ENCODE assay signal across 14 cellular contexts in the genomic region with DNA sequence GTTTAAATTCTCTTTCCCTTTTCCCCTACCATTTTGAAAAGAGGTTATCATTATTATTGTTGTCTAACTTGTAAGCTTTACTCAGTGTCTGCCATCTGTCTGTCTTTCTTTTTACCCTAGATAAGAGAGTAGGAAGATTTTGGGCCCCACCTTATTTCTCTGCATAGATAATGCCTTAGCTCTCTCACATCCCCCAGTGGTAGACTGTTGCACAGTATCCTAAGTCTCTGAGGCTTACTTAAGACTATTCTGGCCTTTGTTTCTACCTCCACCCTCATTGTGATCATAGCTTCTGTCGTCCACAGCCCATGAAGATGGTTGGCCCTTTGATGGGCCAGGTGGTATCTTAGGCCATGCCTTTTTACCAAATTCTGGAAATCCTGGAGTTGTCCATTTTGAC. TPM values are rescaled to one million over a fixed set of nuclear protein-coding genes. Genes with fewer than 3 reads are reported as not detected.
DNase-seq lines count a peak whose midpoint lies in the region; ATAC-seq and TF ChIP-seq lines count a peak whose summit lies in the region.
"Had no signal": no experiment of that assay in that cellular context is flagged by ENCODE, and none has a peak within 500 bp of the region (broad histone marks: within the 10 kb centered on the region; RNA-seq: fewer than 3 reads in every experiment).

No MANE protein-coding gene starts in this region.

- no peaks in the 10 kb centered on the region for H3K4me1 ChIP-seq in breast epithelium
- H3K4me1 ChIP-seq in endodermal cell (ENCODE audit: control insufficient read depth, insufficient read depth, low read length): peaks cover 3% of the 10 kb centered on the region
- no peaks in the 10 kb centered on the region for H3K4me1 ChIP-seq in CD4-positive, alpha-beta memory T cell (ENCODE audit: insufficient read depth, low read length)

- POLR2A ChIA-PET in MCF 10A (lab: Yijun Ruan, JAX): no interaction called here
- POLR2A ChIA-PET in CD4-positive, alpha-beta memory T cell (lab: Charles Lee; ENCODE audit: partially characterized antibody): no interaction called here
- POLR2A ChIA-PET in CD4-positive, alpha-beta T cell (lab: Charles Lee): no interaction called here

- CTCF ChIA-PET in MCF 10A (lab: Yijun Ruan, JAX): interaction anchor here (1.3 to 3.2 kb wide), 3 partner anchors 13 to 354 kb away, joined by 3 to 27 read pairs (median 4); partner anchors contain the start of gene OR51D1
- CTCF ChIA-PET in CD4-positive, alpha-beta memory T cell (lab: Charles Lee; ENCODE audit: partially characterized antibody): no interaction called here
- CTCF ChIA-PET in CD4-positive, alpha-beta T cell (lab: Charles Lee): no interaction called here

- peaks cover 7% of the 10 kb centered on the region for H3K9me3 Mint-ChIP-seq in MCF 10A (ENCODE audit: unreplicated experiment)
- H3K9me3 Mint-ChIP-seq in endodermal cell: no peaks in the 10 kb centered on the region
- H3K9me3 Mint-ChIP-seq in CD4-positive, alpha-beta memory T cell: no peaks in the 10 kb centered on the region
- no peaks in the 10 kb centered on the region for H3K9me3 Mint-ChIP-seq in CD4-positive, alpha-beta T cell

- H3K27ac ChIP-seq in breast epithelium: no peak overlapping the region
- no peak overlapping the region for H3K27ac ChIP-seq in endodermal cell (ENCODE audit: low read depth, low read length)
- no peak overlapping the region for H3K27ac ChIP-seq in CD4-positive, alpha-beta memory T cell (ENCODE audit: low read depth, low read length)
- no peak overlapping the region for H3K27ac ChIP-seq in CD4-positive, alpha-beta T cell (ENCODE audit: low read depth, low read length)

- H3K9me3 ChIP-seq in breast epithelium (no peaks in the 10 kb centered on the region), endodermal cell (ENCODE audit: control insufficient read depth, low read length) (no peaks in the 10 kb centered on the region)
- H3K9me3 ChIP-seq in CD4-positive, alpha-beta memory T cell (ENCODE audit: control insufficient read depth in 1 of 2, low read length in 2 of 2): no peaks in the 10 kb centered on the region
- H3K9me3 ChIP-seq in CD4-positive, alpha-beta T cell (ENCODE audit: control insufficient read depth, low read length): no peaks in the 10 kb centered on the region

- H3K27me3 Mint-ChIP-seq in MCF 10A (ENCODE audit: insufficient read depth, unreplicated experiment) (peaks cover 46% of the 10 kb centered on the region), endodermal cell (ENCODE audit: insufficient read depth) (no peaks in the 10 kb centered on the region)
- H3K27me3 Mint-ChIP-seq in CD4-positive, alpha-beta memory T cell: no peaks in the 10 kb centered on the region
- H3K27me3 Mint-ChIP-seq in CD4-positive, alpha-beta T cell: no peaks in the 10 kb centered on the region

- H3K4me3 ChIP-seq in breast epithelium (no peak overlapping the region), endodermal cell (ENCODE audit: low read length) (no peak overlapping the region)
- H3K4me3 ChIP-seq in CD4-positive, alpha-beta memory T cell (ENCODE audit: low read length in 2 of 2): no peak overlapping the region

- H3K27me3 ChIP-seq in breast epithelium: no peaks in the 10 kb centered on the region
- no peaks in the 10 kb centered on the region for H3K27me3 ChIP-seq in endodermal cell (ENCODE audit: control insufficient read depth, insufficient read depth, low read length, poor library complexity, severe bottlenecking)
- no peaks in the 10 kb centered on the region for H3K27me3 ChIP-seq in CD4-positive, alpha-beta memory T cell (ENCODE audit: insufficient read depth, low read length)
- no peaks in the 10 kb centered on the region for H3K27me3 ChIP-seq in CD4-positive, alpha-beta T cell (ENCODE audit: control insufficient read depth, insufficient read depth, low read length)

- H3K4me1 Mint-ChIP-seq in MCF 10A (ENCODE audit: insufficient read depth, unreplicated experiment) (no peaks in the 10 kb centered on the region), endodermal cell (no peaks in the 10 kb centered on the region)
- H3K4me1 Mint-ChIP-seq in CD4-positive, alpha-beta memory T cell: no peaks in the 10 kb centered on the region
- H3K4me1 Mint-ChIP-seq in CD4-positive, alpha-beta T cell (ENCODE audit: low read depth): no peaks in the 10 kb centered on the region

- H3K9ac ChIP-seq in endodermal cell (ENCODE audit: extremely low read depth, low read length, poor library complexity, severe bottlenecking): no peak overlapping the region

- intact Hi-C loops in MCF 10A (cut with micrococcal nuclease) (no loop called here), breast epithelium (cut with DNase I; ENCODE audit: low total_unique reads) (no loop called here)
- intact Hi-C loops in CD4-positive, alpha-beta memory T cell (cut with micrococcal nuclease): no loop called here
- intact Hi-C loops in CD4-positive, alpha-beta T cell (cut with DNase I, micrococcal nuclease): no loop called here

- BruUV-seq in MCF 10A (replicated peaks; lab: Mats Ljungman, UMichigan): no TSS peak

- no peak for TF ChIP-seq CTCF in MCF 10A (IDR thresholded peaks at IDR 0.05; ENCODE audit: unreplicated experiment)
- no peak for TF ChIP-seq CTCF in breast epithelium (IDR thresholded peaks at IDR 0.05)
- peak; percentile 61 for TF ChIP-seq CTCF in endodermal cell (conservative IDR thresholded peaks at IDR 0.05)
- TF ChIP-seq CTCF in CD4-positive, alpha-beta T cell (IDR thresholded peaks at IDR 0.05): no peak

- H3K4me3 Mint-ChIP-seq in MCF 10A (ENCODE audit: unreplicated experiment) (no peak overlapping the region), endodermal cell (no peak overlapping the region)
- no peak overlapping the region for H3K4me3 Mint-ChIP-seq in CD4-positive, alpha-beta memory T cell
- H3K4me3 Mint-ChIP-seq in CD4-positive, alpha-beta T cell: no peak overlapping the region
- H3K4me3 Mint-ChIP-seq: T-helper 17 cell had no signal

- no peak for ATAC-seq in GM18909 (IDR thresholded peaks at IDR 0.05; ENCODE audit: poor library complexity, unreplicated experiment)
- no peak for ATAC-seq in CD4-positive, alpha-beta T cell (ENCODE audit: poor library complexity)
- ATAC-seq: T-helper 17 cell had no signal

- H3K27ac Mint-ChIP-seq in MCF 10A (ENCODE audit: low read depth, unreplicated experiment) (no peak overlapping the region), endodermal cell (no peak overlapping the region)
- no peak overlapping the region for H3K27ac Mint-ChIP-seq in CD4-positive, alpha-beta memory T cell
- H3K27ac Mint-ChIP-seq in CD4-positive, alpha-beta T cell: no peak overlapping the region
- H3K27ac Mint-ChIP-seq: T-helper 17 cell had no signal

- H3K36me3 Mint-ChIP-seq in MCF 10A (ENCODE audit: insufficient read depth, unreplicated experiment) (no peaks in the 10 kb centered on the region), endodermal cell (ENCODE audit: low read depth) (no peaks in the 10 kb centered on the region)
- no peaks in the 10 kb centered on the region for H3K36me3 Mint-ChIP-seq in CD4-positive, alpha-beta memory T cell
- H3K36me3 Mint-ChIP-seq in CD4-positive, alpha-beta T cell (ENCODE audit: low read depth): no peaks in the 10 kb centered on the region

- DNase-seq in MCF 10A (ENCODE audit: unreplicated experiment): peak; percentile 11
- no peak for DNase-seq in breast epithelium (ENCODE audit: low spot score in 2 of 2)
- DNase-seq in NCI-H748 (lab: John Stamatoyannopoulos, UW; ENCODE audit: unreplicated experiment): peak; percentile 65
- DNase-seq in endodermal cell: no peak
- DNase-seq in inferior parietal cortex (ENCODE audit: extremely low spot score): no peak
- no peak for DNase-seq in CD4-positive, alpha-beta memory T cell
- no peak for DNase-seq in CD4-positive, alpha-beta T cell
- DNase-seq: kidney glomerular epithelial cell; NCI-H446 treated with DMSO at 0.1 percent for 48 hours; nucleus accumbens; stimulated activated CD4-positive, alpha-beta T cell treated with anti-CD3 and anti-CD28 coated beads, Interleukin-1b, Interleukin-23, amount 100 ng/mL, for 48 hours; T-helper 17 cell had no signal

- H3K36me3 ChIP-seq in breast epithelium (no peaks in the 10 kb centered on the region), endodermal cell (ENCODE audit: control insufficient read depth, insufficient read depth, low read length) (no peaks in the 10 kb centered on the region)
- no peaks in the 10 kb centered on the region for H3K36me3 ChIP-seq in CD4-positive, alpha-beta memory T cell (ENCODE audit: insufficient read depth, low read length)

- WGBS in endodermal cell (ENCODE audit: insufficient coverage in 1 of 2, insufficient read length in 1 of 2), 2 experiments: 89 to 100% methylated on average over 1 of the region's 1 CpG

- no peak for TF ChIP-seq POLR2A in breast epithelium (IDR thresholded peaks at IDR 0.05)

RNA-seq across cellular contexts. Expression of gene OR51L1, which starts 3.6 kb away (rescaled TPM):
- not detected in 2 replicates for total RNA-seq in MCF 10A (2022)
- total RNA-seq in breast epithelium: not detected
- total RNA-seq in endodermal cell: not detected
- not detected for polyA plus RNA-seq in endodermal cell (2013, experiment 1 of 2)
- not detected for polyA plus RNA-seq in endodermal cell (2013, experiment 2 of 2)
- not detected for total RNA-seq in CD4-positive, alpha-beta memory T cell
- not detected for polyA plus RNA-seq in CD4-positive, alpha-beta memory T cell
- not detected for total RNA-seq in CD4-positive, alpha-beta T cell
- total RNA-seq: HT1080, T-helper 17 cell had no signal

RNA-seq across cellular contexts. Expression of gene OR51A2, which starts 35.6 kb away (rescaled TPM):
- total RNA-seq in MCF 10A (2022) (not detected in 2 replicates), breast epithelium (not detected), endodermal cell (not detected)
- polyA plus RNA-seq in endodermal cell (2013, experiment 1 of 2): not detected
- not detected for polyA plus RNA-seq in endodermal cell (2013, experiment 2 of 2)
- not detected for total RNA-seq in CD4-positive, alpha-beta memory T cell
- polyA plus RNA-seq in CD4-positive, alpha-beta memory T cell: not detected
- not detected for total RNA-seq in CD4-positive, alpha-beta T cell
- total RNA-seq: HT1080, T-helper 17 cell had no signal

RNA-seq across cellular contexts. Expression of gene OR51A4, which starts 43.7 kb away (rescaled TPM):
- total RNA-seq in MCF 10A (2022) (not detected in 2 replicates), breast epithelium (not detected), endodermal cell (not detected)
- not detected for polyA plus RNA-seq in endodermal cell (2013, experiment 1 of 2)
- polyA plus RNA-seq in endodermal cell (2013, experiment 2 of 2): not detected
- total RNA-seq in CD4-positive, alpha-beta memory T cell: not detected
- not detected for polyA plus RNA-seq in CD4-positive, alpha-beta memory T cell
- not detected for total RNA-seq in CD4-positive, alpha-beta T cell
- total RNA-seq: HT1080, T-helper 17 cell had no signal

RNA-seq across cellular contexts. Expression of gene OR52J3, which starts 55.3 kb away (rescaled TPM):
- total RNA-seq in MCF 10A (2022) (not detected in 2 replicates), breast epithelium (not detected), endodermal cell (not detected)
- polyA plus RNA-seq in endodermal cell (2013, experiment 1 of 2): not detected
- not detected for polyA plus RNA-seq in endodermal cell (2013, experiment 2 of 2)
- not detected for total RNA-seq in CD4-positive, alpha-beta memory T cell
- not detected for polyA plus RNA-seq in CD4-positive, alpha-beta memory T cell
- total RNA-seq in CD4-positive, alpha-beta T cell: not detected
- total RNA-seq: HT1080, T-helper 17 cell had no signal

Comparison
In these comparisons a context has a peak if more than half of its experiments do, and no peak if none do; other contexts are left out.
1. DNase-seq: peak in MCF 10A (single experiment) and NCI-H748 (single experiment); none in breast epithelium (0 of 2), endodermal cell (single experiment), inferior parietal cortex (single experiment), CD4-positive, alpha-beta memory T cell (0 of 5) and CD4-positive, alpha-beta T cell (0 of 10).